In the genomic region with DNA sequence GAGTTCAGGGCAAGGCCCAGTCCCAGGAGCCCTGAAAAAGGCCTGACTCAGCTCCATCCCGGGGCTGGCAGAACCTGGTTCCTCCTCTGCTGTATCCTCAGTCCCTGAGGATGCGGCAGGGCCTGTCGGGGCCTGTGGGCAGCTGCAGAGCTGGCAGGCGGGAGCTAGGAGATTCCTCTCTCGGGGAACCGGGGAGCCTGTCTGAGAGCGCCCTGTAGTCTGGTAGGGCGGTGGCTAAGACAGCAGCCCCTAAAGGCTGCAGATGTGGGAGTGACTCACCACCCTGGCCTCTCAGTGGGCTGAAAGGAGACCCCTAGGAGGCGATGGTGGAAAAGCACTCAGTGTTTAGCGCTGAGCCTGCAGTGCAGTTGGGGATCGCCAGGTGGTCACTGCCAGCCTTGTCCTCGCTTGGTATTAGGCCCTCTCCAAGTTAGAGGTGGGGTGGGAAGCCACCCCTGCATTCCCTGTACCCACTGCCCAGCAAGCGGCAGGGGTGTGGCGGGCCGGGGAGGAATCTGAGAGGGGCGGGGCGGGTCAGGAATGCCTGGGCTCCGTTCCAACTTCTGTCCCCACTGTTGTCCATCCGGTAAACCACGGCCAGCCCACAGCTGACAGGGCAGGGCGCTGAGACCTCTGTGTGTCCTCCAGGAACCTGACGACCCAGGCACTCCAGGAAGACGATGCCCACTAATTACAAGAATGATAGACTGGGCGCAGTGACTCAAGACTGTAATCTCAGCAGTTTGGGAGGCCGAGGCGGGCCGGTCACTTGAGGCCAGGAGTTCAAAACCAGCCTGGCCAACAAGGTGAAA, we compare ENCODE assay signal across 1 cellular context.
TF ChIP-seq lines count a peak whose summit lies in the region.

No MANE protein-coding gene starts in this region.

TF ChIP-seq in HCT116, 20 proteins besides CTCF, POLR2A, EP300 and RAD21 (continued from another document):
- TF ChIP-seq, protein P1, sequence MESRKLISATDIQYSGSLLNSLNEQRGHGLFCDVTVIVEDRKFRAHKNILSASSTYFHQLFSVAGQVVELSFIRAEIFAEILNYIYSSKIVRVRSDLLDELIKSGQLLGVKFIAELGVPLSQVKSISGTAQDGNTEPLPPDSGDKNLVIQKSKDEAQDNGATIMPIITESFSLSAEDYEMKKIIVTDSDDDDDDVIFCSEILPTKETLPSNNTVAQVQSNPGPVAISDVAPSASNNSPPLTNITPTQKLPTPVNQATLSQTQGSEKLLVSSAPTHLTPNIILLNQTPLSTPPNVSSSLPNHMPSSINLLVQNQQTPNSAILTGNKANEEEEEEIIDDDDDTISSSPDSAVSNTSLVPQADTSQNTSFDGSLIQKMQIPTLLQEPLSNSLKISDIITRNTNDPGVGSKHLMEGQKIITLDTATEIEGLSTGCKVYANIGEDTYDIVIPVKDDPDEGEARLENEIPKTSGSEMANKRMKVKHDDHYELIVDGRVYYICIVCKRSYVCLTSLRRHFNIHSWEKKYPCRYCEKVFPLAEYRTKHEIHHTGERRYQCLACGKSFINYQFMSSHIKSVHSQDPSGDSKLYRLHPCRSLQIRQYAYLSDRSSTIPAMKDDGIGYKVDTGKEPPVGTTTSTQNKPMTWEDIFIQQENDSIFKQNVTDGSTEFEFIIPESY (IDR thresholded peaks at IDR 0.05; ENCODE audit: extremely low read depth, insufficient replicate concordance, low read length), result no peak
